9 cellular contexts compared by ENCODE assay signal in the genomic region with DNA sequence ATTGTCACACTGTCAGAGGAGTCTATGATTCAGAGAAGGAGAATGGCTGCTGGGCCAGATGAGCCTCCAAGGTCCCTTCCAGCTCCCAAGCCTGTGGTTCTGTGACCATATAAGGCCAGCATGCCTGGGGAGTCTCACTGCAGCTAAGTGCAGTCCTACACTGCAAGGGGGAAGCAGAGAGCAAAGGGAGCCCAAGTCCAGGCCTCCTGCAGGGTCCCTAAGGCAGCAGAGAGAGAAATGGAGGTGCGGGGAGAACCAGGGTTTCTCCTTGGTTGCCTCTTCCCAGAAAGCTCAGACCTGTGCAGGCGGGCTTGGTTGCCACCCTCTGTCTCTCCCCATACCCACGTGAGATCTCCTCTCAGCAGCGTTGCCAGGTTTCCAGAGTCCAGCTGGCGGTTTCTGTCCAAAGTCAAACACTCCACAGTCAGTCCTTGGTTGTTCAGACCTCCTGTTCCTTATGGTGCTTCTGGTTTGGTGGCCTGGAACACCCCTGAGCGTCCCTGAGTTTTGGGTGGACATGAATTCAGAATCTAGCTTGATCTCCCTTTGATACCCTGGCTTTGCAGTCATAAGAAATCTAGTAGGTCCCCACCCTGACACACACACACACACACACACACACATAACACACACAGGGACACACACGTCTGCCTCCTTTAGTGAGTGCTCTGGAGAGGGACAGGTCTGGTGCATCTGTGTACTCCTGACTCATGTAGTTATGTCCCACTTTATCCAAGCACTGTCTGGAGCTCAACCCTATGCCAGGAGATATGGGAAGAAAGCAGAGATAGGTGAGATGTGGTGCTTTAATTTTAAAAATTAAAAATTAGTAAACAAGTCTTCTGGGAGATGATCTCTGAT.
A peak's percentile ranks its signal among the peaks of the same experiment; 100 is the strongest.
DNase-seq lines count a peak whose midpoint lies in the region; ATAC-seq, FAIRE-seq and TF ChIP-seq lines count a peak whose summit lies in the region.
"Had no signal": no experiment of that assay in that cellular context is flagged by ENCODE, and none has a peak within 500 bp of the region (broad histone marks: within the 10 kb centered on the region; RNA-seq: fewer than 3 reads in every experiment).

No MANE protein-coding gene starts in this region.

- ATAC-seq in heart right ventricle (peak; percentile 85 to 92 (median 86)), pancreas (peak in 3 of 4 donors; percentile 59 to 89 (median 86)), HG02610 (IDR thresholded peaks at IDR 0.05; ENCODE audit: unreplicated experiment) (no peak)
- no peak for ATAC-seq in naive thymus-derived CD8-positive, alpha-beta T cell
- no peak for ATAC-seq in activated CD8-positive, alpha-beta T cell treated with anti-CD3 and anti-CD28 coated beads for 36 hours

- peaks cover 0 to 4% (median 0%) of the 10 kb centered on the region in 9 donors for H3K9me3 Mint-ChIP-seq in naive thymus-derived CD8-positive, alpha-beta T cell
- no peaks in the 10 kb centered on the region for H3K9me3 Mint-ChIP-seq in activated CD8-positive, alpha-beta T cell treated with anti-CD3 and anti-CD28 coated beads for 36 hours

- POLR2A ChIA-PET in naive thymus-derived CD8-positive, alpha-beta T cell (lab: Charles Lee) = no interaction called here
- POLR2A ChIA-PET in activated CD8-positive, alpha-beta T cell treated with anti-CD3 and anti-CD28 coated beads for 36 hours (lab: Charles Lee) = no interaction called here

- no peak overlapping the region for H3K4me3 ChIP-seq in heart right ventricle
- H3K4me3 ChIP-seq in pancreas = no peak overlapping the region
- H3K4me3 ChIP-seq in effector memory CD4-positive, alpha-beta T cell (ENCODE audit: insufficient read depth, low read depth, low read length, poor library complexity, severe bottlenecking) = no peak overlapping the region

- H3K9me3 ChIP-seq in heart right ventricle = peaks cover 0 to 5% (median 0%) of the 10 kb centered on the region in 11 donors
- no peaks in the 10 kb centered on the region for H3K9me3 ChIP-seq in pancreas
- no peaks in the 10 kb centered on the region for H3K9me3 ChIP-seq in effector memory CD4-positive, alpha-beta T cell (ENCODE audit: control insufficient read depth, low read length)

- TF ChIP-seq CTCF in heart right ventricle (IDR thresholded peaks at IDR 0.05) = peak in 7 of 9 donors; percentile 15 to 48 (median 30)
- no peak for TF ChIP-seq CTCF in pancreas (IDR thresholded peaks at IDR 0.05)
- TF ChIP-seq CTCF in activated CD8-positive, alpha-beta T cell treated with anti-CD3 and anti-CD28 coated beads for 36 hours (IDR thresholded peaks at IDR 0.05) = no peak

- intact Hi-C loops in heart right ventricle (cut with DNase I) (loop anchor here in 1 of 10 donors (10.0 kb wide), 1 partner anchor 165 kb away; no protein-coding TSS in a partner anchor), pancreas (cut with DNase I) (no loop called here)
- intact Hi-C loops in activated CD8-positive, alpha-beta T cell treated with anti-CD3 and anti-CD28 coated beads for 36 hours (cut with micrococcal nuclease) = no loop called here

- H3K4me1 ChIP-seq in heart right ventricle (peaks cover 3 to 26% (median 13%) of the 10 kb centered on the region in 9 donors), pancreas (no peaks in the 10 kb centered on the region)
- H3K4me1 ChIP-seq in effector memory CD4-positive, alpha-beta T cell (ENCODE audit: control insufficient read depth, insufficient read depth, low read length, poor library complexity, severe bottlenecking) = no peaks in the 10 kb centered on the region

- peak; percentile 41 for DNase-seq in COLO668 (lab: John Stamatoyannopoulos, UW; ENCODE audit: unreplicated experiment)
- DNase-seq in SK-N-DZ (ENCODE audit: low spot score) = peak; percentile 75
- DNase-seq in heart right ventricle = peak; percentile 30 to 38
- DNase-seq in pancreas = peak in 1 of 6 donors; percentile 24
- DNase-seq in naive thymus-derived CD8-positive, alpha-beta T cell = no peak
- DNase-seq in effector memory CD4-positive, alpha-beta T cell = no peak
- no peak for DNase-seq in activated CD8-positive, alpha-beta T cell treated with anti-CD3 and anti-CD28 coated beads for 36 hours
- DNase-seq: GDM1 had no signal

- WGBS in heart right ventricle, 2 donors = 57 to 79% methylated on average over 7 of the region's 7 CpGs
- WGBS in pancreas, 2 donors = 36 to 44% methylated on average over 7 of the region's 7 CpGs

- H3K27me3 Mint-ChIP-seq in naive thymus-derived CD8-positive, alpha-beta T cell = peaks cover 2 to 15% (median 6%) of the 10 kb centered on the region in 5 donors
- peaks cover 3% of the 10 kb centered on the region for H3K27me3 Mint-ChIP-seq in activated CD8-positive, alpha-beta T cell treated with anti-CD3 and anti-CD28 coated beads for 36 hours

- H3K27ac ChIP-seq in heart right ventricle = peak overlapping the region in 9 of 10 donors; percentile 12 to 74 (median 69)
- H3K27ac ChIP-seq in pancreas = no peak overlapping the region
- no peak overlapping the region for H3K27ac ChIP-seq in effector memory CD4-positive, alpha-beta T cell (ENCODE audit: insufficient read depth, low read length, poor library complexity, severe bottlenecking)

- FAIRE-seq in pancreas (lab: Jason Lieb, UNC) = no peak

- H3K27me3 ChIP-seq in heart right ventricle (no peaks in the 10 kb centered on the region), pancreas (no peaks in the 10 kb centered on the region)
- no peaks in the 10 kb centered on the region for H3K27me3 ChIP-seq in effector memory CD4-positive, alpha-beta T cell (replicated peaks; ENCODE audit: control insufficient read depth, insufficient read depth, low read length, poor library complexity, severe bottlenecking)

- peaks cover 0 to 2% (median 0%) of the 10 kb centered on the region in 3 donors for H3K36me3 Mint-ChIP-seq in naive thymus-derived CD8-positive, alpha-beta T cell
- H3K36me3 Mint-ChIP-seq in activated CD8-positive, alpha-beta T cell treated with anti-CD3 and anti-CD28 coated beads for 36 hours (ENCODE audit: low read depth) = no peaks in the 10 kb centered on the region

- H3K4me1 Mint-ChIP-seq in naive thymus-derived CD8-positive, alpha-beta T cell = peaks cover 0 to 2% (median 0%) of the 10 kb centered on the region in 4 donors
- H3K4me1 Mint-ChIP-seq in activated CD8-positive, alpha-beta T cell treated with anti-CD3 and anti-CD28 coated beads for 36 hours (ENCODE audit: low read depth) = no peaks in the 10 kb centered on the region

- CTCF ChIA-PET in activated CD8-positive, alpha-beta T cell treated with anti-CD3 and anti-CD28 coated beads for 36 hours (lab: Charles Lee) = interaction anchor here (1.8 kb wide), 1 partner anchor 8 kb away, joined by 5 read pairs; no protein-coding TSS in a partner anchor

- H3K4me3 Mint-ChIP-seq in naive thymus-derived CD8-positive, alpha-beta T cell = no peak overlapping the region
- H3K4me3 Mint-ChIP-seq in activated CD8-positive, alpha-beta T cell treated with anti-CD3 and anti-CD28 coated beads for 36 hours = no peak overlapping the region

- no peak overlapping the region for H3K27ac Mint-ChIP-seq in naive thymus-derived CD8-positive, alpha-beta T cell
- no peak overlapping the region for H3K27ac Mint-ChIP-seq in activated CD8-positive, alpha-beta T cell treated with anti-CD3 and anti-CD28 coated beads for 36 hours

- no peaks in the 10 kb centered on the region for H3K36me3 ChIP-seq in heart right ventricle
- no peaks in the 10 kb centered on the region for H3K36me3 ChIP-seq in pancreas
- H3K36me3 ChIP-seq in effector memory CD4-positive, alpha-beta T cell (ENCODE audit: control insufficient read depth, insufficient read depth, low read length) = no peaks in the 10 kb centered on the region

Comparison
In these comparisons a context has a peak if more than half of its experiments do, and no peak if none do; other contexts are left out.
1. DNase-seq: peak in COLO668 (single experiment), SK-N-DZ (single experiment) and heart right ventricle (2 of 2); none in naive thymus-derived CD8-positive, alpha-beta T cell (0 of 10), effector memory CD4-positive, alpha-beta T cell (0 of 3) and activated CD8-positive, alpha-beta T cell treated with anti-CD3 and anti-CD28 coated beads for 36 hours (single experiment).
2. ATAC-seq: peak in heart right ventricle (8 of 8) and pancreas (3 of 4); none in HG02610 (single experiment), naive thymus-derived CD8-positive, alpha-beta T cell (0 of 2) and activated CD8-positive, alpha-beta T cell treated with anti-CD3 and anti-CD28 coated beads for 36 hours (single experiment).
3. H3K27ac ChIP-seq: peak in heart right ventricle (9 of 10); none in pancreas (0 of 4) and effector memory CD4-positive, alpha-beta T cell (single experiment).
4. CTCF ChIP-seq: peak in heart right ventricle (7 of 9); none in pancreas (0 of 4) and activated CD8-positive, alpha-beta T cell treated with anti-CD3 and anti-CD28 coated beads for 36 hours (single experiment).